8 cellular contexts compared by ENCODE assay signal in the genomic region with DNA sequence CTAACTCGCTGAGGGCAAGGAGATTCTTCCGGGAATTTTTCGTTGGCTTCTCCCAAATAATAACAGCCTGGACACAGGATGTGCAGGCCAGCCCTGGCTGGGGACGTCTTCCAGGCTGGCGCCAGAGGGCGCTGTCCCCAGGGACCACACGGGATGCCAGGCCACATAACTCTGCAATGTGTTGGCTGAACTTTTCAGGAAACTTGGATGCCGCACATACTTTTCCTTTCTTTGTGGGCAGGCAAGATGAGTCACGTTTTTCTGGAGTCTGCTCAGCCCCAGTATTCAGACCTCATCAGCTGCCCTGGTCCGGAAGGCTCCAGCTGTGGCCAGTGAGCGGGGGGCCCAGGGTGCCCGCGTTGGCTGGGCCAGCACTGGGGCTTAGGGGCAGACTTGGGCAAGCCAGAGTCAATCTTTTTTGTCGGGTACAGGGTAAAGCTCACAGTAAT.
DNase-seq lines count a peak whose midpoint lies in the region; ATAC-seq and TF ChIP-seq lines count a peak whose summit lies in the region.

No MANE protein-coding gene starts in this region.

- H3K9me3 Mint-ChIP-seq in nephron progenitor cell: peaks cover 8% of the 10 kb centered on the region

- no peak overlapping the region for H3K27ac Mint-ChIP-seq in nephron progenitor cell

- H3K4me3 ChIP-seq in fibroblast of the aortic adventitia (ENCODE audit: low read depth, low read length): no peak overlapping the region

- ATAC-seq in HG03159 (IDR thresholded peaks at IDR 0.05; ENCODE audit: unreplicated experiment) (peak; percentile 61), SK-N-SH treated with all-trans-retinoic acid at 6 μM for 48 hours (peak; percentile 97), GM18519 (IDR thresholded peaks at IDR 0.05; ENCODE audit: low FRiP score, unreplicated experiment) (no peak)

- H3K4me3 Mint-ChIP-seq in nephron progenitor cell: no peak overlapping the region

- H3K4me1 Mint-ChIP-seq in nephron progenitor cell: peaks cover 60% of the 10 kb centered on the region

- H3K27me3 Mint-ChIP-seq in nephron progenitor cell (ENCODE audit: low read depth, poor library complexity): peaks cover 14% of the 10 kb centered on the region

- DNase-seq in NCI-H2227 (lab: John Stamatoyannopoulos, UW; ENCODE audit: unreplicated experiment) (peak; percentile 39), NCI-H2227 treated with DMSO at 0.1 percent for 48 hours (lab: John Stamatoyannopoulos, UW) (no peak), fibroblast of the aortic adventitia (ENCODE audit: low read depth) (peak; percentile 99), nephron progenitor cell (peak; percentile 84), NCI-H2107 treated with DMSO at 0.1 percent for 48 hours (lab: John Stamatoyannopoulos, UW; ENCODE audit: unreplicated experiment) (no peak)

- no peaks in the 10 kb centered on the region for H3K36me3 Mint-ChIP-seq in nephron progenitor cell (ENCODE audit: low read depth)

- peak; percentile 99 for TF ChIP-seq CTCF in fibroblast of the aortic adventitia (IDR thresholded peaks at IDR 0.05; ENCODE audit: insufficient read depth, low read length)
- TF ChIP-seq CTCF in nephron progenitor cell (IDR thresholded peaks at IDR 0.05): peak; percentile 93

TF ChIP-seq in SK-N-SH treated with all-trans-retinoic acid at 6 μM for 48 hours, 23 proteins besides CTCF, POLR2A, EP300 and RAD21:
- peak; percentile 89 for TF ChIP-seq ZFP3 (CRISPR knock-in tag; IDR thresholded peaks at IDR 0.05)
- no peak for TF ChIP-seq PPARA (CRISPR knock-in tag; IDR thresholded peaks at IDR 0.05; ENCODE audit: borderline replicate concordance)
- TF ChIP-seq TCF4 (CRISPR knock-in tag; IDR thresholded peaks at IDR 0.05; ENCODE audit: borderline replicate concordance): peak; percentile 50; the same call in 1 of the 2 replicates
- TF ChIP-seq, protein P1, sequence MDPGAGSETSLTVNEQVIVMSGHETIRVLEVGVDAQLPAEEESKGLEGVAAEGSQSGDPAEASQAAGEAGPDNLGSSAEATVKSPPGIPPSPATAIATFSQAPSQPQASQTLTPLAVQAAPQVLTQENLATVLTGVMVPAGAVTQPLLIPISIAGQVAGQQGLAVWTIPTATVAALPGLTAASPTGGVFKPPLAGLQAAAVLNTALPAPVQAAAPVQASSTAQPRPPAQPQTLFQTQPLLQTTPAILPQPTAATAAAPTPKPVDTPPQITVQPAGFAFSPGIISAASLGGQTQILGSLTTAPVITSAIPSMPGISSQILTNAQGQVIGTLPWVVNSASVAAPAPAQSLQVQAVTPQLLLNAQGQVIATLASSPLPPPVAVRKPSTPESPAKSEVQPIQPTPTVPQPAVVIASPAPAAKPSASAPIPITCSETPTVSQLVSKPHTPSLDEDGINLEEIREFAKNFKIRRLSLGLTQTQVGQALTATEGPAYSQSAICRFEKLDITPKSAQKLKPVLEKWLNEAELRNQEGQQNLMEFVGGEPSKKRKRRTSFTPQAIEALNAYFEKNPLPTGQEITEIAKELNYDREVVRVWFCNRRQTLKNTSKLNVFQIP (CRISPR knock-in tag; IDR thresholded peaks at IDR 0.05; ENCODE audit: borderline replicate concordance, low read depth): no peak
- TF ChIP-seq TOX (CRISPR knock-in tag; IDR thresholded peaks at IDR 0.05; ENCODE audit: borderline replicate concordance): peak; percentile 83
- no peak for TF ChIP-seq BACH2 (CRISPR knock-in tag; IDR thresholded peaks at IDR 0.05; ENCODE audit: borderline replicate concordance)
- no peak for TF ChIP-seq GLIS3 (CRISPR knock-in tag; IDR thresholded peaks at IDR 0.05)
- TF ChIP-seq OSR1 (CRISPR knock-in tag; IDR thresholded peaks at IDR 0.05): no peak
- TF ChIP-seq, protein P2, sequence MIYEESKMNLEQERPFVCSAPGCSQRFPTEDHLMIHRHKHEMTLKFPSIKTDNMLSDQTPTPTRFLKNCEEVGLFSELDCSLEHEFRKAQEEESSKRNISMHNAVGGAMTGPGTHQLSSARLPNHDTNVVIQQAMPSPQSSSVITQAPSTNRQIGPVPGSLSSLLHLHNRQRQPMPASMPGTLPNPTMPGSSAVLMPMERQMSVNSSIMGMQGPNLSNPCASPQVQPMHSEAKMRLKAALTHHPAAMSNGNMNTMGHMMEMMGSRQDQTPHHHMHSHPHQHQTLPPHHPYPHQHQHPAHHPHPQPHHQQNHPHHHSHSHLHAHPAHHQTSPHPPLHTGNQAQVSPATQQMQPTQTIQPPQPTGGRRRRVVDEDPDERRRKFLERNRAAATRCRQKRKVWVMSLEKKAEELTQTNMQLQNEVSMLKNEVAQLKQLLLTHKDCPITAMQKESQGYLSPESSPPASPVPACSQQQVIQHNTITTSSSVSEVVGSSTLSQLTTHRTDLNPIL (CRISPR knock-in tag; IDR thresholded peaks at IDR 0.05; ENCODE audit: low read depth): no peak
- peak; percentile 47; the same call in 1 of the 2 replicates for TF ChIP-seq SNAI2 (CRISPR knock-in tag; IDR thresholded peaks at IDR 0.05)
- TF ChIP-seq, protein P3, sequence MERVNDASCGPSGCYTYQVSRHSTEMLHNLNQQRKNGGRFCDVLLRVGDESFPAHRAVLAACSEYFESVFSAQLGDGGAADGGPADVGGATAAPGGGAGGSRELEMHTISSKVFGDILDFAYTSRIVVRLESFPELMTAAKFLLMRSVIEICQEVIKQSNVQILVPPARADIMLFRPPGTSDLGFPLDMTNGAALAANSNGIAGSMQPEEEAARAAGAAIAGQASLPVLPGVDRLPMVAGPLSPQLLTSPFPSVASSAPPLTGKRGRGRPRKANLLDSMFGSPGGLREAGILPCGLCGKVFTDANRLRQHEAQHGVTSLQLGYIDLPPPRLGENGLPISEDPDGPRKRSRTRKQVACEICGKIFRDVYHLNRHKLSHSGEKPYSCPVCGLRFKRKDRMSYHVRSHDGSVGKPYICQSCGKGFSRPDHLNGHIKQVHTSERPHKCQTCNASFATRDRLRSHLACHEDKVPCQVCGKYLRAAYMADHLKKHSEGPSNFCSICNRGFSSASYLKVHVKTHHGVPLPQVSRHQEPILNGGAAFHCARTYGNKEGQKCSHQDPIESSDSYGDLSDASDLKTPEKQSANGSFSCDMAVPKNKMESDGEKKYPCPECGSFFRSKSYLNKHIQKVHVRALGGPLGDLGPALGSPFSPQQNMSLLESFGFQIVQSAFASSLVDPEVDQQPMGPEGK (CRISPR knock-in tag; IDR thresholded peaks at IDR 0.05; ENCODE audit: borderline replicate concordance): peak; percentile 84; the same call in 1 of the 2 replicates
- peak; percentile 38; the same call in 1 of the 2 replicates for TF ChIP-seq ZNF8 (CRISPR knock-in tag; IDR thresholded peaks at IDR 0.05)
- TF ChIP-seq CSDC2 (CRISPR knock-in tag; IDR thresholded peaks at IDR 0.05): peak; percentile 82
- TF ChIP-seq RARB (CRISPR knock-in tag; IDR thresholded peaks at IDR 0.05): 0 out of 2 replicates have a peak, but pooled peaks have one; percentile 54
- TF ChIP-seq CSRNP3 (CRISPR knock-in tag; IDR thresholded peaks at IDR 0.05): no peak
- peak; percentile 80 for TF ChIP-seq ISL1 (CRISPR knock-in tag; IDR thresholded peaks at IDR 0.05)
- no peak for TF ChIP-seq TSHZ2 (CRISPR knock-in tag; IDR thresholded peaks at IDR 0.05)
- 0 out of 2 replicates have a peak, but pooled peaks have one; percentile 23 for TF ChIP-seq ZC3H10 (CRISPR knock-in tag; IDR thresholded peaks at IDR 0.05)
- no peak for TF ChIP-seq ZFP30 (CRISPR knock-in tag; IDR thresholded peaks at IDR 0.05)
- TF ChIP-seq ZNF70 (CRISPR knock-in tag; IDR thresholded peaks at IDR 0.05): no peak
- no peak; the same call in 1 of the 2 replicates for TF ChIP-seq ARNTL (CRISPR knock-in tag; IDR thresholded peaks at IDR 0.05; ENCODE audit: borderline replicate concordance, low read depth)
- TF ChIP-seq ZNF565 (CRISPR knock-in tag; conservative IDR thresholded peaks at IDR 0.05; ENCODE audit: low read depth): no peak; the same call in 1 of the 2 replicates
- no peak for TF ChIP-seq ESRRG (CRISPR knock-in tag; IDR thresholded peaks at IDR 0.05)

Comparison
In these comparisons a context has a peak if more than half of its experiments do, and no peak if none do; other contexts are left out.
1. DNase-seq: peak in NCI-H2227 (single experiment), fibroblast of the aortic adventitia (single experiment) and nephron progenitor cell (single experiment); none in NCI-H2227 treated with DMSO at 0.1 percent for 48 hours (single experiment) and NCI-H2107 treated with DMSO at 0.1 percent for 48 hours (single experiment).